In the genomic region with DNA sequence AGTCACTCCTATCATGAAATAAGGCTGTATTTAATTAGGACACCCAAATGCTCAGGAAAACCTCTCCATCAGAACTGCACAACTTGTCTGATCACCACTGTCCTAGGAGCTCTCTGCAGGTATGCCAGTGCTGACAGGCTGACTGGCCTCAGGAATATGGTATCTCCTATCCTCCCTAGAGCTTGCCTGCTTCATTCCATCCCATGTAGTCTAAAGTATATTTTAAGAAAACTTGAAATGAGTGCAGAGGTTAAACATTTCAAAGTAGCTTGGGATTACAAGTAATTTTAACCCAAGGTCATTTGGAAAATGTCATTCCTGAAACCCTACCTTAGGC, we compare ENCODE assay signal across 13 cellular contexts. TPM values are rescaled to one million over a fixed set of nuclear protein-coding genes. Genes with fewer than 3 reads are reported as not detected.
DNase-seq lines count a peak whose midpoint lies in the region; ATAC-seq, FAIRE-seq and TF ChIP-seq lines count a peak whose summit lies in the region.
"Had no signal": no experiment of that assay in that cellular context is flagged by ENCODE, and none has a peak within 500 bp of the region (broad histone marks: within the 10 kb centered on the region; RNA-seq: fewer than 3 reads in every experiment).

No MANE protein-coding gene starts in this region.

- POLR2A ChIA-PET in K562 (lab: Yijun Ruan, JAX) = interaction anchor here (1.0 to 1.9 kb wide), 3 partner anchors 14 to 22 kb away, joined by 3 to 6 read pairs (median 4); no protein-coding TSS in a partner anchor

- H3K4me3 ChIP-seq in K562 = no peak overlapping the region
- H3K4me3 ChIP-seq in dorsolateral prefrontal cortex = no peak overlapping the region
- H3K4me3 ChIP-seq: lower lobe of right lung had no signal

- no peaks in the 10 kb centered on the region for H3K9me3 ChIP-seq in K562 (replicated peaks; ENCODE audit: control insufficient read depth, insufficient read depth, low read depth, low read length)
- H3K9me3 ChIP-seq: lower lobe of right lung had no signal

- no peaks in the 10 kb centered on the region for H3K9me1 ChIP-seq in K562 (ENCODE audit: control insufficient read depth, insufficient read depth, low read length)

- in situ Hi-C loops in K562 (cut with MboI) = no loop called here

- TF ChIP-seq POLR2A in K562 (conservative IDR thresholded peaks at IDR 0.05) = no peak

- no peak overlapping the region for H2AFZ ChIP-seq in K562 (ENCODE audit: low read depth, low read length)

- DNase-seq in Right ventricle myocardium superior (no peak), cardiac septum (ENCODE audit: low spot score) (no peak), K562 (ENCODE audit: extremely low read depth in 1 of 4, low spot score in 3 of 4) (no peak), dorsolateral prefrontal cortex (no peak), NCI-H526 treated with DMSO at 0.1 percent for 48 hours (lab: John Stamatoyannopoulos, UW) (no peak)
- DNase-seq: activated effector memory CD4-positive, alpha-beta T cell treated with anti-CD3 and anti-CD28 coated beads, Interleukin-2, amount 50 U/mL, for 16 hours; lower lobe of right lung; NCI-H2081 treated with DMSO at 0.1 percent for 48 hours; stimulated activated naive CD4-positive, alpha-beta T cell treated with Interleukin-2 at 50 U/mL for 16 hours had no signal

- H3K36me3 ChIP-seq in K562 (ENCODE audit: control insufficient read depth, insufficient read depth, low read length) = no peaks in the 10 kb centered on the region
- H3K36me3 ChIP-seq: lower lobe of right lung had no signal

- BruUV-seq in K562 (replicated peaks; lab: Mats Ljungman, UMichigan) = no TSS peak

- TF ChIP-seq CTCF in K562 (IDR thresholded peaks at IDR 0.05 in 2 of 3, conservative IDR thresholded peaks at IDR 0.05 in 1 of 3; ENCODE audit: insufficient read depth in 2 of 3, low read depth in 1 of 3, low read length in 3 of 3) = no peak
- no peak for TF ChIP-seq CTCF in dorsolateral prefrontal cortex (IDR thresholded peaks at IDR 0.05 in 54 of 56, conservative IDR thresholded peaks at IDR 0.05 in 2 of 56; ENCODE audit: low read depth in 1 of 56, partially characterized antibody in 56 of 56)

- H3K4me2 ChIP-seq in K562 (ENCODE audit: insufficient read depth, low read length) = no peak overlapping the region

- H3K79me2 ChIP-seq in K562 (ENCODE audit: control insufficient read depth, insufficient read depth, low read length) = no peaks in the 10 kb centered on the region

- no peak overlapping the region for H3K9ac ChIP-seq in K562 (ENCODE audit: insufficient read depth in 1 of 2, low read depth in 2 of 2, low read length in 2 of 2)

- H4K20me1 ChIP-seq in K562 (replicated peaks; ENCODE audit: control insufficient read depth, insufficient read depth, low read length) = no peaks in the 10 kb centered on the region

- TF ChIP-seq RAD21 in K562 (CRISPR knock-in tag; conservative IDR thresholded peaks at IDR 0.05 in 1 of 2, IDR thresholded peaks at IDR 0.05 in 1 of 2) = no peak

- H3K4me1 ChIP-seq in K562 (replicated peaks in 1 of 2; ENCODE audit: control insufficient read depth in 2 of 2, insufficient read depth in 2 of 2, low read length in 2 of 2) = peaks cover 10 to 17% of the 10 kb centered on the region in 2 experiments; a peak in 3 of 5 replicates

- H3K27ac ChIP-seq in K562 (ENCODE audit: extremely low read depth, low read depth, low read length) (no peak overlapping the region), dorsolateral prefrontal cortex (no peak overlapping the region)
- H3K27ac ChIP-seq: lower lobe of right lung had no signal

- no peak for FAIRE-seq in K562 (lab: Jason Lieb, UNC)

- intact Hi-C loops in Right ventricle myocardium superior (cut with DNase I) (no loop called here), cardiac septum (cut with DNase I) (no loop called here), K562 (cut with micrococcal nuclease) (no loop called here), dorsolateral prefrontal cortex (cut with DNase I) (no loop called here)

- CTCF ChIA-PET in K562 (lab: Yijun Ruan, JAX; ENCODE audit: low intra/inter-chr PET ratio) = no interaction called here

- ATAC-seq in Right ventricle myocardium superior (ENCODE audit: poor library complexity) (peak; percentile 18), HG02870 (IDR thresholded peaks at IDR 0.05; ENCODE audit: unreplicated experiment) (peak; percentile 2), K562 (peak; percentile 19; the same call in 2 of the 3 replicates), HG02623 (IDR thresholded peaks at IDR 0.05; ENCODE audit: unreplicated experiment) (no peak), GM21717 (IDR thresholded peaks at IDR 0.05; ENCODE audit: unreplicated experiment) (no peak)

- H3K27me3 ChIP-seq in K562 (ENCODE audit: control insufficient read depth in 2 of 2, insufficient read depth in 2 of 2, low read length in 2 of 2) (no peaks in the 10 kb centered on the region), dorsolateral prefrontal cortex (no peaks in the 10 kb centered on the region)

- TF ChIP-seq EP300 in K562 (IDR thresholded peaks at IDR 0.05; ENCODE audit: low read length) = no peak

TF ChIP-seq in K562, 482 proteins besides CTCF, POLR2A, EP300 and RAD21:
- TF ChIP-seq DACH1 (IDR thresholded peaks at IDR 0.05; ENCODE audit: partially characterized antibody) (no peak), RBM25 (IDR thresholded peaks at IDR 0.05; ENCODE audit: low read depth, low read length, severe bottlenecking) (no peak), ZNF507 (tag; conservative IDR thresholded peaks at IDR 0.05) (no peak), ELF4 (CRISPR knock-in tag; IDR thresholded peaks at IDR 0.05) (no peak), HNRNPL (IDR thresholded peaks at IDR 0.05; ENCODE audit: low read depth, low read length) (no peak)
- TF ChIP-seq, protein P1, sequence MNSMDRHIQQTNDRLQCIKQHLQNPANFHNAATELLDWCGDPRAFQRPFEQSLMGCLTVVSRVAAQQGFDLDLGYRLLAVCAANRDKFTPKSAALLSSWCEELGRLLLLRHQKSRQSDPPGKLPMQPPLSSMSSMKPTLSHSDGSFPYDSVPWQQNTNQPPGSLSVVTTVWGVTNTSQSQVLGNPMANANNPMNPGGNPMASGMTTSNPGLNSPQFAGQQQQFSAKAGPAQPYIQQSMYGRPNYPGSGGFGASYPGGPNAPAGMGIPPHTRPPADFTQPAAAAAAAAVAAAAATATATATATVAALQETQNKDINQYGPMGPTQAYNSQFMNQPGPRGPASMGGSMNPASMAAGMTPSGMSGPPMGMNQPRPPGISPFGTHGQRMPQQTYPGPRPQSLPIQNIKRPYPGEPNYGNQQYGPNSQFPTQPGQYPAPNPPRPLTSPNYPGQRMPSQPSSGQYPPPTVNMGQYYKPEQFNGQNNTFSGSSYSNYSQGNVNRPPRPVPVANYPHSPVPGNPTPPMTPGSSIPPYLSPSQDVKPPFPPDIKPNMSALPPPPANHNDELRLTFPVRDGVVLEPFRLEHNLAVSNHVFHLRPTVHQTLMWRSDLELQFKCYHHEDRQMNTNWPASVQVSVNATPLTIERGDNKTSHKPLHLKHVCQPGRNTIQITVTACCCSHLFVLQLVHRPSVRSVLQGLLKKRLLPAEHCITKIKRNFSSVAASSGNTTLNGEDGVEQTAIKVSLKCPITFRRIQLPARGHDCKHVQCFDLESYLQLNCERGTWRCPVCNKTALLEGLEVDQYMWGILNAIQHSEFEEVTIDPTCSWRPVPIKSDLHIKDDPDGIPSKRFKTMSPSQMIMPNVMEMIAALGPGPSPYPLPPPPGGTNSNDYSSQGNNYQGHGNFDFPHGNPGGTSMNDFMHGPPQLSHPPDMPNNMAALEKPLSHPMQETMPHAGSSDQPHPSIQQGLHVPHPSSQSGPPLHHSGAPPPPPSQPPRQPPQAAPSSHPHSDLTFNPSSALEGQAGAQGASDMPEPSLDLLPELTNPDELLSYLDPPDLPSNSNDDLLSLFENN (IDR thresholded peaks at IDR 0.05; ENCODE audit: low read depth in 2 of 2, low read length in 2 of 2) = no peak

RNA-seq across cellular contexts. Expression of a gene that starts 23.7 kb away (rescaled TPM):
- 39.3 TPM for total RNA-seq in Right ventricle myocardium superior
- 120 TPM for total RNA-seq in cardiac septum
- total RNA-seq in K562 (2011; cell fraction: chromatin; rRNA removed; ENCODE audit: low replicate concordance) = 1.0 and 4.2 TPM in 2 replicates
- total RNA-seq in K562 (2011; cell fraction: nucleolus; rRNA removed) = 0.92 and 1.0 TPM in 2 replicates
- total RNA-seq in K562 (2011; cell fraction: nucleoplasm; rRNA removed) = 0.76 and 2.8 TPM in 2 replicates
- total RNA-seq in K562 (2014; rRNA removed) = 0.73 and 0.94 TPM in 2 replicates
- total RNA-seq in K562 (2014; rRNA removed; fragmentation: Illumina TruSeq; extraction: Trizol) = 1.5 and 2.1 TPM in 2 replicates
- total RNA-seq in K562 (2015; rRNA removed; fragmentation: Illumina TruSeq; extraction: Trizol) = 1.1 and 1.7 TPM in 2 replicates
- 1.6 TPM in 2 replicates for total RNA-seq in K562 (2021)
- polyA plus RNA-seq in K562 (2011; rRNA removed) = 2.1 and 2.7 TPM in 2 replicates
- 0.88 and 2.6 TPM in 2 replicates for polyA plus RNA-seq in K562 (2011; cell fraction: cytosol; rRNA removed)
- polyA plus RNA-seq in K562 (2011; cell fraction: nucleus; rRNA removed) = 3.6 and 4.1 TPM in 2 replicates
- polyA plus RNA-seq in K562 (2012) = 1.5 and 2.8 TPM in 2 replicates
- 1.9 and 2.0 TPM in 2 replicates for polyA plus RNA-seq in K562 (2014; fragmentation: Illumina TruSeq; extraction: Trizol)
- under 1 TPM; 0.50 to 0.63 TPM for polyA plus RNA-seq in K562 (2014; fragmentation: Nextera tagmentation; extraction: Ambion mirVana)
- 0.91 and 1.8 TPM in 2 replicates for polyA plus RNA-seq in K562 (2014; rRNA removed)
- polyA minus RNA-seq in K562 (2011; rRNA and poly(A)+ RNA removed) = 4.2 and 4.9 TPM in 2 replicates
- polyA minus RNA-seq in K562 (2011; cell fraction: cytosol; rRNA and poly(A)+ RNA removed) = 1.1 and 2.4 TPM in 2 replicates
- polyA minus RNA-seq in K562 (2011; cell fraction: nucleus; rRNA and poly(A)+ RNA removed) = 0.94 and 4.8 TPM in 2 replicates
- total RNA-seq in dorsolateral prefrontal cortex = 10 to 100 TPM in 105 of 120 experiments, 1 to 10 TPM in 15; 4.6 to 32.0 (median 16.9) TPM
- total RNA-seq: SK-MEL-5 had no signal

Comparison
In these comparisons a context has a peak if more than half of its experiments do, and no peak if none do; other contexts are left out.
1. ATAC-seq: peak in Right ventricle myocardium superior (single experiment), HG02870 (single experiment) and K562 (single experiment); none in HG02623 (single experiment) and GM21717 (single experiment).